7 cellular contexts compared by ENCODE assay signal in genomic region chr2:151051584-151052220, GRCh38.
DNase-seq lines count a peak whose midpoint lies in the region; ATAC-seq, FAIRE-seq and TF ChIP-seq lines count a peak whose summit lies in the region.

No MANE protein-coding gene starts in this region.

- no peaks in the 10 kb centered on the region for H3K36me3 Mint-ChIP-seq in activated T-helper 17 cell treated with anti-CD3 and anti-CD28 coated beads, Interleukin-2, amount 50 U/mL, for 72 hours (ENCODE audit: low read depth)

- H3K27ac ChIP-seq in heart right ventricle (no peak overlapping the region), small intestine (ENCODE audit: low read depth in 1 of 2, low read length in 1 of 2) (no peak overlapping the region)

- no peak overlapping the region for H3K27ac Mint-ChIP-seq in activated T-helper 17 cell treated with anti-CD3 and anti-CD28 coated beads, Interleukin-2, amount 50 U/mL, for 72 hours

- WGBS in heart right ventricle, 2 donors, result 1 to 5% methylated on average over 2 of the region's 2 CpGs
- 2 to 6% (median 3%) methylated on average over 2 of the region's 2 CpGs for WGBS in small intestine, 3 donors

- DNase-seq in DMS53 (lab: John Stamatoyannopoulos, UW) (peak; percentile 30), NCI-H2171 treated with DMSO at 0.1 percent for 48 hours (lab: John Stamatoyannopoulos, UW) (peak; percentile 68), heart right ventricle (peak in 1 of 2 donors; percentile 6), small intestine (peak; percentile 21)

- no peaks in the 10 kb centered on the region for H3K36me3 ChIP-seq in heart right ventricle
- H3K36me3 ChIP-seq in small intestine (ENCODE audit: control insufficient read depth in 2 of 2, insufficient read depth in 2 of 2, low read length in 2 of 2), result no peaks in the 10 kb centered on the region

- ATAC-seq in GM19025 (IDR thresholded peaks at IDR 0.05; ENCODE audit: low read depth, unreplicated experiment), result peak; percentile 87
- peak; percentile 89 for ATAC-seq in HG03060 (IDR thresholded peaks at IDR 0.05; ENCODE audit: low read depth, unreplicated experiment)
- peak; percentile 23 for ATAC-seq in activated T-helper 17 cell treated with anti-CD3 and anti-CD28 coated beads, Interleukin-2, amount 50 U/mL, for 72 hours (replicated peaks)
- ATAC-seq in heart right ventricle, result peak in 3 of 8 donors; percentile 51 to 55 (median 53)

- H3K4me3 ChIP-seq in heart right ventricle, result no peak overlapping the region
- H3K4me3 ChIP-seq in small intestine (ENCODE audit: low read depth in 1 of 2, low read length in 2 of 2), result no peak overlapping the region

- H3K9me3 ChIP-seq in heart right ventricle, result no peaks in the 10 kb centered on the region
- H3K9me3 ChIP-seq in small intestine (ENCODE audit: control insufficient read depth, low read depth), result no peaks in the 10 kb centered on the region

- H3K9me3 Mint-ChIP-seq in activated T-helper 17 cell treated with anti-CD3 and anti-CD28 coated beads, Interleukin-2, amount 50 U/mL, for 72 hours, result no peaks in the 10 kb centered on the region

- peak; percentile 5 for FAIRE-seq in small intestine (lab: Jason Lieb, UNC)

- no peak overlapping the region for H3K4me3 Mint-ChIP-seq in activated T-helper 17 cell treated with anti-CD3 and anti-CD28 coated beads, Interleukin-2, amount 50 U/mL, for 72 hours

- intact Hi-C loops in heart right ventricle (cut with DNase I), result loop anchor here in 8 of 10 donors (5.0 to 10.0 kb wide), 4 partner anchors 437 to 1454 kb away; no protein-coding TSS in a partner anchor

- H3K27me3 Mint-ChIP-seq in activated T-helper 17 cell treated with anti-CD3 and anti-CD28 coated beads, Interleukin-2, amount 50 U/mL, for 72 hours, result peaks cover 7% of the 10 kb centered on the region

- peaks cover 0 to 4% (median 0%) of the 10 kb centered on the region in 9 donors for H3K4me1 ChIP-seq in heart right ventricle
- H3K4me1 ChIP-seq in small intestine (ENCODE audit: control insufficient read depth in 2 of 2, insufficient read depth in 1 of 2, low read depth in 1 of 2, low read length in 1 of 2), result no peaks in the 10 kb centered on the region

- H3K27me3 ChIP-seq in heart right ventricle (no peaks in the 10 kb centered on the region), small intestine (ENCODE audit: control insufficient read depth in 2 of 2, insufficient read depth in 2 of 2, low read length in 2 of 2) (peaks cover 0 to 2% of the 10 kb centered on the region in 2 donors)

- peak; percentile 54 to 86 (median 81) for TF ChIP-seq CTCF in heart right ventricle (IDR thresholded peaks at IDR 0.05)

- no peaks in the 10 kb centered on the region for H3K4me1 Mint-ChIP-seq in activated T-helper 17 cell treated with anti-CD3 and anti-CD28 coated beads, Interleukin-2, amount 50 U/mL, for 72 hours
